Comparison of ENCODE assay signal across 1 cellular context in the genomic region with DNA sequence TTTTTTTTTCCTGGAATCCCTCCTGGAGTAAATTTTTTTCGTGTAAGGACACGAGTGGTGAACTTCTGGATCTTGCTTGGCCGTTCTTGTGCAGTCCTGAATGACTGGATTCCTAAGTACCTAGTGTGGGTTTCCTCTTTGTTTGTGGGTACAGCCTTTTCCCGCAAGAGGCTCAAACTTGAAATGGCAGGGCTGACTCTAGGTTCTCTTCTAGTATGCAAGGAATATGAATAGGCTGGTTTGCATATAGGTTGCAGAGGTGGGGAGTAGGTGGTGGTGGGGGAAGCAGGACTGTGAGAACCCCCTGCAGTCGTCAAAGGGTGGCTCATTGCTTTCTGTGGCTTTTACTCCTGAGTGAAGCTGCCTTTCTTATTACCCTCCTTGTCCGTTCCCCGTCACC.
TF ChIP-seq lines count a peak whose summit lies in the region.

No MANE protein-coding gene starts in this region.

TF ChIP-seq in GM12878, 131 proteins besides CTCF, POLR2A, EP300 and RAD21:
- peak; percentile 66; the same call in 1 of the 2 replicates for TF ChIP-seq PAX5 (IDR thresholded peaks at IDR 0.05; ENCODE audit: borderline replicate concordance, low read depth, low read length)
- TF ChIP-seq IKZF2 (IDR thresholded peaks at IDR 0.05): no peak
- TF ChIP-seq MEF2A (IDR thresholded peaks at IDR 0.05; ENCODE audit: insufficient read depth, low read depth, low read length): 0 out of 2 replicates have a peak, but pooled peaks have one; percentile 43
- peak; percentile 48; the same call in 1 of the 2 replicates for TF ChIP-seq EED (IDR thresholded peaks at IDR 0.05; ENCODE audit: low read depth)
- 0 out of 2 replicates have a peak, but pooled peaks have one; percentile 21 for TF ChIP-seq TCF12 (IDR thresholded peaks at IDR 0.05; ENCODE audit: low read depth, low read length)
- TF ChIP-seq POU2F2 (IDR thresholded peaks at IDR 0.05; ENCODE audit: borderline replicate concordance, low read depth, low read length): peak; percentile 95; the same call in 2 of the 3 replicates
- TF ChIP-seq TAF1 (IDR thresholded peaks at IDR 0.05; ENCODE audit: borderline replicate concordance, low read depth, low read length): 0 out of 2 replicates have a peak, but pooled peaks have one; percentile 16
- peak; percentile 82 for TF ChIP-seq RUNX3 (IDR thresholded peaks at IDR 0.05; ENCODE audit: low read length)
- TF ChIP-seq, protein P1, sequence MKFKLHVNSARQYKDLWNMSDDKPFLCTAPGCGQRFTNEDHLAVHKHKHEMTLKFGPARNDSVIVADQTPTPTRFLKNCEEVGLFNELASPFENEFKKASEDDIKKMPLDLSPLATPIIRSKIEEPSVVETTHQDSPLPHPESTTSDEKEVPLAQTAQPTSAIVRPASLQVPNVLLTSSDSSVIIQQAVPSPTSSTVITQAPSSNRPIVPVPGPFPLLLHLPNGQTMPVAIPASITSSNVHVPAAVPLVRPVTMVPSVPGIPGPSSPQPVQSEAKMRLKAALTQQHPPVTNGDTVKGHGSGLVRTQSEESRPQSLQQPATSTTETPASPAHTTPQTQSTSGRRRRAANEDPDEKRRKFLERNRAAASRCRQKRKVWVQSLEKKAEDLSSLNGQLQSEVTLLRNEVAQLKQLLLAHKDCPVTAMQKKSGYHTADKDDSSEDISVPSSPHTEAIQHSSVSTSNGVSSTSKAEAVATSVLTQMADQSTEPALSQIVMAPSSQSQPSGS (IDR thresholded peaks at IDR 0.05; ENCODE audit: low read length): peak; percentile 17; the same call in 1 of the 2 replicates
- TF ChIP-seq RB1 (IDR thresholded peaks at IDR 0.05; ENCODE audit: borderline replicate concordance): no peak
- TF ChIP-seq, protein P2, sequence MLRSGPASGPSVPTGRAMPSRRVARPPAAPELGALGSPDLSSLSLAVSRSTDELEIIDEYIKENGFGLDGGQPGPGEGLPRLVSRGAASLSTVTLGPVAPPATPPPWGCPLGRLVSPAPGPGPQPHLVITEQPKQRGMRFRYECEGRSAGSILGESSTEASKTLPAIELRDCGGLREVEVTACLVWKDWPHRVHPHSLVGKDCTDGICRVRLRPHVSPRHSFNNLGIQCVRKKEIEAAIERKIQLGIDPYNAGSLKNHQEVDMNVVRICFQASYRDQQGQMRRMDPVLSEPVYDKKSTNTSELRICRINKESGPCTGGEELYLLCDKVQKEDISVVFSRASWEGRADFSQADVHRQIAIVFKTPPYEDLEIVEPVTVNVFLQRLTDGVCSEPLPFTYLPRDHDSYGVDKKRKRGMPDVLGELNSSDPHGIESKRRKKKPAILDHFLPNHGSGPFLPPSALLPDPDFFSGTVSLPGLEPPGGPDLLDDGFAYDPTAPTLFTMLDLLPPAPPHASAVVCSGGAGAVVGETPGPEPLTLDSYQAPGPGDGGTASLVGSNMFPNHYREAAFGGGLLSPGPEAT (IDR thresholded peaks at IDR 0.05; ENCODE audit: low read depth): 0 out of 2 replicates have a peak, but pooled peaks have one; percentile 20
- no peak for TF ChIP-seq MEF2B (IDR thresholded peaks at IDR 0.05; ENCODE audit: partially characterized antibody, poor library complexity, severe bottlenecking)
- peak; percentile 27; the same call in 1 of the 2 replicates for TF ChIP-seq IKZF1 (conservative IDR thresholded peaks at IDR 0.05)
